In genomic region chr10:97687785-97688781, GRCh38 we compare ENCODE assay signal across 6 cellular contexts. TPM values are rescaled to one million over a fixed set of nuclear protein-coding genes. Genes with fewer than 3 reads are reported as not detected.
DNase-seq lines count a peak whose midpoint lies in the region; ATAC-seq and TF ChIP-seq lines count a peak whose summit lies in the region.

No MANE protein-coding gene starts in this region.

- TF ChIP-seq CTCF in fibroblast of villous mesenchyme (IDR thresholded peaks at IDR 0.05; ENCODE audit: insufficient read depth, low read depth, low read length) (no peak), testis (IDR thresholded peaks at IDR 0.05) (no peak)

- H3K27ac ChIP-seq in ACC112 (ENCODE audit: low read depth, low read length) (peak overlapping the region; percentile 91), testis (peak overlapping the region; percentile 79 to 96)

- WGBS in testis, 2 donors = 9 to 22% methylated on average over 12 to 14 of the region's 14 CpGs

- no peak for ATAC-seq in GM18907 (IDR thresholded peaks at IDR 0.05; ENCODE audit: unreplicated experiment)

- TF ChIP-seq POLR2A in testis (IDR thresholded peaks at IDR 0.05) = no peak

- H3K9me3 ChIP-seq in testis = no peaks in the 10 kb centered on the region

- peak overlapping the region; percentile 59 for H3K4me3 ChIP-seq in ACC112 (ENCODE audit: low read depth, low read length)
- peak overlapping the region; percentile 31 for H3K4me3 ChIP-seq in fibroblast of villous mesenchyme (ENCODE audit: low read depth, low read length)
- peak overlapping the region; percentile 62 to 74 for H3K4me3 ChIP-seq in testis

- DNase-seq in NCI-H460 (ENCODE audit: extremely low read depth, low read depth) = peak; percentile 95
- peak; percentile 94 for DNase-seq in fibroblast of villous mesenchyme (ENCODE audit: low read depth)
- peak; percentile 52 for DNase-seq in testis
- no peak for DNase-seq in COLO829 (ENCODE audit: low spot score)

- H3K27me3 ChIP-seq in ACC112 (ENCODE audit: insufficient read depth, low read length) (no peaks in the 10 kb centered on the region), testis (no peaks in the 10 kb centered on the region)

- H3K79me2 ChIP-seq in ACC112 (ENCODE audit: control insufficient read depth, insufficient read depth, low read length, unreplicated experiment) = peaks cover 32% of the 10 kb centered on the region

- intact Hi-C loops in testis (cut with DNase I; ENCODE audit: low total_unique reads) = loop anchor here (10.0 kb wide), 1 partner anchor 47 kb away; the partner anchor contains the start of gene ZFYVE27

- H3K4me1 ChIP-seq in ACC112 (ENCODE audit: control insufficient read depth, insufficient read depth, low read length, unreplicated experiment) (peaks cover 48% of the 10 kb centered on the region), testis (peaks cover 46% of the 10 kb centered on the region)

- H3K36me3 ChIP-seq in ACC112 (ENCODE audit: insufficient read depth, low read length) (no peaks in the 10 kb centered on the region), testis (ENCODE audit: low read depth, missing control alignments) (no peaks in the 10 kb centered on the region)

- H2AFZ ChIP-seq in ACC112 (ENCODE audit: low read length, unreplicated experiment) = peak overlapping the region; percentile 43

RNA-seq across cellular contexts. Expression of gene AVPI1, which starts 1.0 kb away (rescaled TPM):
- total RNA-seq in NCI-H460 (2014; rRNA removed; shearing (Covaris generic)) = 147 and 192 TPM in 2 replicates
- polyA plus RNA-seq in NCI-H460 (2014; cell fraction: nucleus; rRNA removed) = 75.6 and 85.9 TPM in 2 replicates
- total RNA-seq in fibroblast of villous mesenchyme (12.5 and 19.6 TPM in 2 replicates), testis (10 to 100 TPM; 23.0 to 28.3 TPM)
- 26.4 TPM for polyA plus RNA-seq in testis (ENCODE audit: insufficient read depth, low read depth, low replicate concordance)

RNA-seq across cellular contexts. Expression of gene MARVELD1, which starts 25.4 kb away (rescaled TPM):
- total RNA-seq in NCI-H460 (2014; rRNA removed; shearing (Covaris generic)) = 20.1 and 23.1 TPM in 2 replicates
- polyA plus RNA-seq in NCI-H460 (2014; cell fraction: nucleus; rRNA removed) = 29.7 and 39.6 TPM in 2 replicates
- total RNA-seq in fibroblast of villous mesenchyme (44.0 and 58.9 TPM in 2 replicates), testis (10 to 100 TPM in 1 of 2 donors, 1 to 10 TPM in 1; 8.7 to 13.6 TPM)
- polyA plus RNA-seq in testis (ENCODE audit: insufficient read depth, low read depth, low replicate concordance) = 21.9 TPM

RNA-seq across cellular contexts. Expression of gene PI4K2A, which starts 47.6 kb away (rescaled TPM):
- total RNA-seq in NCI-H460 (2014; rRNA removed; shearing (Covaris generic)) = 13.4 and 13.7 TPM in 2 replicates
- polyA plus RNA-seq in NCI-H460 (2014; cell fraction: nucleus; rRNA removed) = 9.9 and 11.6 TPM in 2 replicates
- total RNA-seq in fibroblast of villous mesenchyme (22.5 and 25.0 TPM in 2 replicates), testis (10 to 100 TPM; 27.4 to 31.0 TPM)
- polyA plus RNA-seq in testis (ENCODE audit: insufficient read depth, low read depth, low replicate concordance) = 24.2 TPM

RNA-seq across cellular contexts. Expression of gene ZFYVE27, which starts 48.8 kb away (rescaled TPM):
- total RNA-seq in NCI-H460 (2014; rRNA removed; shearing (Covaris generic)) = 22.5 and 26.0 TPM in 2 replicates
- 66.5 and 126 TPM in 2 replicates for polyA plus RNA-seq in NCI-H460 (2014; cell fraction: nucleus; rRNA removed)
- 19.6 and 22.0 TPM in 2 replicates for total RNA-seq in fibroblast of villous mesenchyme
- 10 to 100 TPM; 64.8 to 66.4 TPM for total RNA-seq in testis
- polyA plus RNA-seq in testis (ENCODE audit: insufficient read depth, low read depth, low replicate concordance) = 38.4 TPM

RNA-seq across cellular contexts. Expression of gene MORN4, which starts 54.8 kb away (rescaled TPM):
- total RNA-seq in NCI-H460 (2014; rRNA removed; shearing (Covaris generic)) = 13.3 and 19.5 TPM in 2 replicates
- polyA plus RNA-seq in NCI-H460 (2014; cell fraction: nucleus; rRNA removed) = 7.3 and 10.7 TPM in 2 replicates
- total RNA-seq in fibroblast of villous mesenchyme (4.2 and 5.6 TPM in 2 replicates), testis (1 to 10 TPM; 7.1 to 7.5 TPM)
- polyA plus RNA-seq in testis (ENCODE audit: insufficient read depth, low read depth, low replicate concordance) = 23.3 TPM
